In genomic region chr5:103648086-103648485, GRCh38 we compare ENCODE assay signal across 25 cellular contexts.
DNase-seq lines count a peak whose midpoint lies in the region; ATAC-seq and TF ChIP-seq lines count a peak whose summit lies in the region.
"Had no signal": no experiment of that assay in that cellular context is flagged by ENCODE, and none has a peak within 500 bp of the region (broad histone marks: within the 10 kb centered on the region; RNA-seq: fewer than 3 reads in every experiment).

No MANE protein-coding gene starts in this region.

- DNase-seq in SK-N-SH: no peak
- no peak for DNase-seq in RWPE2 (ENCODE audit: low spot score)
- no peak for DNase-seq in glutamatergic neuron
- no peak for DNase-seq in NCI-H510A treated with DMSO at 0.1 percent for 48 hours (lab: John Stamatoyannopoulos, UW)
- no peak for DNase-seq in activated CD8-positive, alpha-beta memory T cell treated with anti-CD3 and anti-CD28 coated beads, Interleukin-2, amount 50 U/mL, for 48 hours
- no peak for DNase-seq in suprapubic skin (ENCODE audit: low spot score in 2 of 2)
- DNase-seq in activated T-helper 2 cell treated with anti-CD3 and anti-CD28 coated beads, Interferon-gamma antibody, Interleukin-2, Interleukin-4, amounts not matched to agents 10 μg/mL and 5 μg/mL and 100 μg/mL, durations not matched to agents 14 hours and 24 hours and 36 hours (ENCODE audit: low spot score): no peak
- DNase-seq: activated CD4-positive, CD25-positive, alpha-beta regulatory T cell; activated CD8-positive, alpha-beta T cell treated with anti-CD3 and anti-CD28 coated beads for 36 hours; activated naive CD4-positive, alpha-beta T cell treated with anti-CD3 and anti-CD28 coated beads for 36 hours; activated T-cell treated with anti-CD3 and anti-CD28 coated beads, Interleukin-2, amount 50 U/mL, for 4 hours; Calu3; effector memory CD8-positive, alpha-beta T cell; heart left ventricle; immature natural killer cell; NCI-H1092; NCI-H2029; NCI-H510A; right cardiac atrium; RPMI8226; T-helper 9 cell had no signal

- H3K4me1 Mint-ChIP-seq in glutamatergic neuron (ENCODE audit: low read depth, unreplicated experiment): no peaks in the 10 kb centered on the region
- H3K4me1 Mint-ChIP-seq in activated T-helper 2 cell treated with anti-CD3 and anti-CD28 coated beads, Interferon-gamma antibody, Interleukin-2, Interleukin-4, amounts not matched to agents 10 μg/mL and 5 μg/mL and 100 μg/mL, durations not matched to agents 14 hours and 24 hours and 36 hours (ENCODE audit: low read depth): no peaks in the 10 kb centered on the region
- H3K4me1 Mint-ChIP-seq: immature natural killer cell had no signal

- CTCF ChIA-PET in SK-N-SH (lab: Yijun Ruan, JAX): interaction anchor here (1.6 kb wide), 1 partner anchor 20 kb away, joined by 3 read pairs; no protein-coding TSS in a partner anchor

- no peak for TF ChIP-seq POLR2A in suprapubic skin (IDR thresholded peaks at IDR 0.05)

- H3K9me3 Mint-ChIP-seq in glutamatergic neuron (ENCODE audit: unreplicated experiment): no peaks in the 10 kb centered on the region
- no peaks in the 10 kb centered on the region for H3K9me3 Mint-ChIP-seq in activated T-helper 2 cell treated with anti-CD3 and anti-CD28 coated beads, Interferon-gamma antibody, Interleukin-2, Interleukin-4, amounts not matched to agents 10 μg/mL and 5 μg/mL and 100 μg/mL, durations not matched to agents 14 hours and 24 hours and 36 hours
- H3K9me3 Mint-ChIP-seq: activated CD8-positive, alpha-beta T cell treated with anti-CD3 and anti-CD28 coated beads for 36 hours; activated T-cell treated with anti-CD3 and anti-CD28 coated beads, Interleukin-2, amount 50 U/mL, for 4 hours had no signal

- H3K36me3 ChIP-seq in SK-N-SH (replicated peaks in 1 of 2; ENCODE audit: control insufficient read depth in 1 of 2, insufficient read depth in 2 of 2, low read length in 1 of 2) (no peaks in the 10 kb centered on the region), RWPE2 (ENCODE audit: low read depth) (no peaks in the 10 kb centered on the region), suprapubic skin (no peaks in the 10 kb centered on the region)
- H3K36me3 ChIP-seq: BLaER1, heart left ventricle, neutrophil had no signal

- no peaks in the 10 kb centered on the region for H4K20me1 ChIP-seq in SK-N-SH (ENCODE audit: insufficient read depth)
- H4K20me1 ChIP-seq: BLaER1 had no signal

- TF ChIP-seq CTCF in SK-N-SH (IDR thresholded peaks at IDR 0.05) (peak; percentile 29; the same call in 1 of the 2 replicates), RWPE2 (IDR thresholded peaks at IDR 0.05; ENCODE audit: poor library complexity, severe bottlenecking) (peak; percentile 15), glutamatergic neuron (IDR thresholded peaks at IDR 0.05; ENCODE audit: partially characterized antibody, unreplicated experiment) (peak; percentile 42), suprapubic skin (IDR thresholded peaks at IDR 0.05) (no peak)

- WGBS in SK-N-SH (ENCODE audit: low lambda C conversion rate): 85% methylated on average over 2 of the region's 2 CpGs
- 87% methylated on average over 2 of the region's 2 CpGs for WGBS in suprapubic skin

- intact Hi-C loops in activated T-helper 2 cell treated with anti-CD3 and anti-CD28 coated beads, Interferon-gamma antibody, Interleukin-2, Interleukin-4, amounts not matched to agents 10 μg/mL and 5 μg/mL and 100 μg/mL, durations not matched to agents 14 hours and 24 hours and 36 hours (cut with micrococcal nuclease): no loop called here

- no peaks in the 10 kb centered on the region for H3K36me3 Mint-ChIP-seq in glutamatergic neuron (ENCODE audit: unreplicated experiment)
- no peaks in the 10 kb centered on the region for H3K36me3 Mint-ChIP-seq in activated T-helper 2 cell treated with anti-CD3 and anti-CD28 coated beads, Interferon-gamma antibody, Interleukin-2, Interleukin-4, amounts not matched to agents 10 μg/mL and 5 μg/mL and 100 μg/mL, durations not matched to agents 14 hours and 24 hours and 36 hours (ENCODE audit: low read depth)
- H3K36me3 Mint-ChIP-seq: immature natural killer cell had no signal

- H3K4me2 ChIP-seq in SK-N-SH: no peak overlapping the region
- H3K4me2 ChIP-seq: A549, BLaER1 had no signal

- H3K27ac Mint-ChIP-seq in glutamatergic neuron (ENCODE audit: unreplicated experiment): no peak overlapping the region
- H3K27ac Mint-ChIP-seq in activated T-helper 2 cell treated with anti-CD3 and anti-CD28 coated beads, Interferon-gamma antibody, Interleukin-2, Interleukin-4, amounts not matched to agents 10 μg/mL and 5 μg/mL and 100 μg/mL, durations not matched to agents 14 hours and 24 hours and 36 hours: no peak overlapping the region
- H3K27ac Mint-ChIP-seq: activated CD8-positive, alpha-beta T cell treated with anti-CD3 and anti-CD28 coated beads for 36 hours; activated naive CD4-positive, alpha-beta T cell treated with anti-CD3 and anti-CD28 coated beads for 36 hours; effector memory CD8-positive, alpha-beta T cell; immature natural killer cell had no signal

- no peaks in the 10 kb centered on the region for H3K79me2 ChIP-seq in SK-N-SH (ENCODE audit: insufficient read depth)

- H3K4me1 ChIP-seq in SK-N-SH (ENCODE audit: control insufficient read depth in 1 of 2, insufficient read depth in 2 of 2, low read depth in 1 of 2, low read length in 1 of 2) (no peaks in the 10 kb centered on the region; a peak in 1 of 4 replicates), RWPE2 (ENCODE audit: insufficient read depth, poor library complexity, severe bottlenecking) (no peaks in the 10 kb centered on the region), suprapubic skin (no peaks in the 10 kb centered on the region)
- H3K4me1 ChIP-seq: A549, heart left ventricle had no signal

- POLR2A ChIA-PET in SK-N-SH (lab: Yijun Ruan, JAX): no interaction called here

- TF ChIP-seq RAD21 in SK-N-SH (IDR thresholded peaks at IDR 0.05; ENCODE audit: low read length): no peak

- H3K4me3 ChIP-seq in SK-N-SH (ENCODE audit: low read depth in 2 of 2, low read length in 1 of 2) (no peak overlapping the region), RWPE2 (ENCODE audit: severe bottlenecking) (no peak overlapping the region), suprapubic skin (no peak overlapping the region)
- H3K4me3 ChIP-seq: A549, BLaER1, heart left ventricle had no signal

- H2AFZ ChIP-seq in SK-N-SH (ENCODE audit: low read depth): no peak overlapping the region

- TF ChIP-seq EP300 in SK-N-SH (IDR thresholded peaks at IDR 0.05; ENCODE audit: borderline replicate concordance in 1 of 2, low read depth in 1 of 2, low read length in 1 of 2): no peak
- no peak for TF ChIP-seq EP300 in suprapubic skin (IDR thresholded peaks at IDR 0.05)

- H3K9me3 ChIP-seq in SK-N-SH (no peaks in the 10 kb centered on the region), RWPE2 (ENCODE audit: severe bottlenecking) (no peaks in the 10 kb centered on the region), suprapubic skin (no peaks in the 10 kb centered on the region)
- H3K9me3 ChIP-seq: A549, BLaER1, heart left ventricle, neutrophil had no signal

- no peak overlapping the region for H3K9ac ChIP-seq in SK-N-SH
- H3K9ac ChIP-seq: BLaER1 had no signal

- no peaks in the 10 kb centered on the region for H3K27me3 Mint-ChIP-seq in glutamatergic neuron (ENCODE audit: unreplicated experiment)
- H3K27me3 Mint-ChIP-seq in activated T-helper 2 cell treated with anti-CD3 and anti-CD28 coated beads, Interferon-gamma antibody, Interleukin-2, Interleukin-4, amounts not matched to agents 10 μg/mL and 5 μg/mL and 100 μg/mL, durations not matched to agents 14 hours and 24 hours and 36 hours (ENCODE audit: low read depth): no peaks in the 10 kb centered on the region
- H3K27me3 Mint-ChIP-seq: activated CD8-positive, alpha-beta T cell treated with anti-CD3 and anti-CD28 coated beads for 36 hours; effector memory CD8-positive, alpha-beta T cell had no signal

- H3K27ac ChIP-seq in SK-N-SH (ENCODE audit: low read depth in 2 of 2, low read length in 1 of 2) (no peak overlapping the region), RWPE2 (ENCODE audit: poor library complexity, severe bottlenecking) (no peak overlapping the region), suprapubic skin (no peak overlapping the region)
- H3K27ac ChIP-seq: A549, BLaER1, heart left ventricle, neutrophil had no signal

- ATAC-seq in SK-N-SH treated with all-trans-retinoic acid at 6 μM for 48 hours (no peak), RWPE2 (ENCODE audit: low read depth) (no peak)
- ATAC-seq: A549; activated CD8-positive, alpha-beta T cell treated with anti-CD3 and anti-CD28 coated beads for 36 hours; activated T-cell treated with anti-CD3 and anti-CD28 coated beads, Interleukin-2, amount 50 U/mL, for 4 hours; effector memory CD8-positive, alpha-beta T cell; heart left ventricle; right cardiac atrium had no signal

- H3K9me2 ChIP-seq in SK-N-SH: no peaks in the 10 kb centered on the region

- H3K27me3 ChIP-seq in SK-N-SH (ENCODE audit: insufficient read depth) (no peaks in the 10 kb centered on the region), RWPE2 (ENCODE audit: insufficient read depth, poor library complexity, severe bottlenecking) (no peaks in the 10 kb centered on the region), suprapubic skin (no peaks in the 10 kb centered on the region)
- H3K27me3 ChIP-seq: BLaER1, heart left ventricle, neutrophil had no signal

- H3F3A ChIP-seq in SK-N-SH (replicated peaks; ENCODE audit: insufficient read depth): no peaks in the 10 kb centered on the region

- H3K4me3 Mint-ChIP-seq in glutamatergic neuron (ENCODE audit: unreplicated experiment): no peak overlapping the region
- no peak overlapping the region for H3K4me3 Mint-ChIP-seq in activated T-helper 2 cell treated with anti-CD3 and anti-CD28 coated beads, Interferon-gamma antibody, Interleukin-2, Interleukin-4, amounts not matched to agents 10 μg/mL and 5 μg/mL and 100 μg/mL, durations not matched to agents 14 hours and 24 hours and 36 hours (ENCODE audit: low read depth)
- H3K4me3 Mint-ChIP-seq: activated CD8-positive, alpha-beta T cell treated with anti-CD3 and anti-CD28 coated beads for 36 hours; activated naive CD4-positive, alpha-beta T cell treated with anti-CD3 and anti-CD28 coated beads for 36 hours; activated T-cell treated with anti-CD3 and anti-CD28 coated beads, Interleukin-2, amount 50 U/mL, for 4 hours; effector memory CD8-positive, alpha-beta T cell; immature natural killer cell had no signal

TF ChIP-seq in SK-N-SH, 30 proteins besides CTCF, POLR2A, EP300 and RAD21 (continues in another document):
- no peak for TF ChIP-seq MAX (IDR thresholded peaks at IDR 0.05; ENCODE audit: low read depth)

TF ChIP-seq in SK-N-SH treated with all-trans-retinoic acid at 6 μM for 48 hours, 23 proteins besides CTCF, POLR2A, EP300 and RAD21 (continues in another document):
- TF ChIP-seq ESRRG (CRISPR knock-in tag; IDR thresholded peaks at IDR 0.05) (no peak), ZFP30 (CRISPR knock-in tag; IDR thresholded peaks at IDR 0.05) (no peak), TCF4 (CRISPR knock-in tag; IDR thresholded peaks at IDR 0.05; ENCODE audit: borderline replicate concordance) (no peak), ZFP3 (CRISPR knock-in tag; IDR thresholded peaks at IDR 0.05) (no peak), RARB (CRISPR knock-in tag; IDR thresholded peaks at IDR 0.05) (no peak), OSR1 (CRISPR knock-in tag; IDR thresholded peaks at IDR 0.05) (no peak), ZNF70 (CRISPR knock-in tag; IDR thresholded peaks at IDR 0.05) (no peak), ZNF8 (CRISPR knock-in tag; IDR thresholded peaks at IDR 0.05) (no peak), ZNF565 (CRISPR knock-in tag; conservative IDR thresholded peaks at IDR 0.05; ENCODE audit: low read depth) (no peak), ISL1 (CRISPR knock-in tag; IDR thresholded peaks at IDR 0.05) (no peak)

Comparison
In these comparisons a context has a peak if more than half of its experiments do, and no peak if none do; other contexts are left out.
1. CTCF ChIP-seq: peak in SK-N-SH (single experiment), RWPE2 (single experiment) and glutamatergic neuron (single experiment); none in suprapubic skin (0 of 2).